ENCODE assay signal across 8 cellular contexts in the genomic region with DNA sequence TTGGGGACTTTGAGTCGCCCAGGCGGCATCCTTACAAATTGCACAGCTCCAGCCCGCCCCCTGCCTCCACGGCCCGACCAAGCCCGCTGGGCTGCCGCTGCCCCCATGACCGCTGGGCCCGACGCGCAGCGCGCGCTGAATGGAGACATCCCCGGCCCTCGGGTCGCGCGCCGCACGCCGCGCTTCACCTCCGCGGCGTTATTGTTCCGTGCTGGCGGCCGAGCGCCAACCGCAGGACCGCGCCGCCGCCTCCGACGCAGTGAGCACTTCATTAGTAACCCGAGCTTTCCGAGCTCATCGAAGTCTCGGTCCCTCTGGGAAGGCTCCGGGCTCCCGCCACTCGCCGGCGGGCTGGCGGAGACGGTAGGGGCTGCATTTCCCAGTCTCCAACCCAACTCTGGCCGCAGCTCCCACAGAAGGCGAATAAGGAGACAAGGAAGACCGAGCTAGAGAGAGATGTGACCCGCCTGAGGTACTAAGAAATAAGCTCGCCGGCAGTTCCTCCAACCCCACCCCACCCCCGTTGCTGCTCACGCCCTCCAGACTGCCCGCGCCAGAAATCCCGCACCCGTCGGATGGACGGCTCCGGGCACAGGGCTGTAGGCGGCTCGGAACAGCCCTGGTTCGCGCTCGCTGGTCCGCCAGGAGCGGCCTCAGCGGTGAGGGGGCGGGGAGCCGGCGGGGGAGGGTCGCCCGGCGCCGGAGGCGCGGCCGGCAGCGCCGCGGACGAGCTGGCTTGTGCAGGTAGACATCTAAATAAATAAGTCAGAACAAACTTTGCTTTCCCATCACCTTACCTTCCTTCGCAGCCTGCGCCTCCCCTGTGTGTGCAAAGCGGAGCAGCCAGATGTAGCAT. TPM values are rescaled to one million over a fixed set of nuclear protein-coding genes. Genes with fewer than 3 reads are reported as not detected.
DNase-seq lines count a peak whose midpoint lies in the region; ATAC-seq lines count a peak whose summit lies in the region.

No MANE protein-coding gene starts in this region.

- peaks cover 17% of the 10 kb centered on the region for H3K4me1 Mint-ChIP-seq in activated naive CD8-positive, alpha-beta T cell treated with anti-CD3 and anti-CD28 coated beads, Interleukin-2, amount 10 ng/mL, durations not matched to agents 7 days and 5 days

- H3K4me3 Mint-ChIP-seq in activated naive CD8-positive, alpha-beta T cell treated with anti-CD3 and anti-CD28 coated beads, Interleukin-2, amount 10 ng/mL, durations not matched to agents 7 days and 5 days: peak overlapping the region; percentile 80

- ATAC-seq in activated naive CD8-positive, alpha-beta T cell treated with anti-CD3 and anti-CD28 coated beads, Interleukin-2, amount 10 ng/mL, durations not matched to agents 7 days and 5 days (ENCODE audit: low read depth): peak; percentile 16
- no peak for ATAC-seq in HG03439 (IDR thresholded peaks at IDR 0.05; ENCODE audit: unreplicated experiment)

- H3K27me3 Mint-ChIP-seq in activated naive CD8-positive, alpha-beta T cell treated with anti-CD3 and anti-CD28 coated beads, Interleukin-2, amount 10 ng/mL, durations not matched to agents 7 days and 5 days: peaks cover 61% of the 10 kb centered on the region

- no peaks in the 10 kb centered on the region for H3K9me3 Mint-ChIP-seq in activated naive CD8-positive, alpha-beta T cell treated with anti-CD3 and anti-CD28 coated beads, Interleukin-2, amount 10 ng/mL, durations not matched to agents 7 days and 5 days

- POLR2A ChIA-PET in activated naive CD8-positive, alpha-beta T cell treated with anti-CD3 and anti-CD28 coated beads, Interleukin-2, amount 10 ng/mL, durations not matched to agents 7 days and 5 days (lab: Charles Lee): no interaction called here

- DNase-seq in NCI-H2081 (lab: John Stamatoyannopoulos, UW) (peak; percentile 53 to 59), NCI-H2081 treated with DMSO at 0.1 percent for 48 hours (lab: John Stamatoyannopoulos, UW) (no peak), NCI-H1092 treated with DMSO at 0.1 percent for 48 hours (lab: John Stamatoyannopoulos, UW) (peak; percentile 53), hepatic stellate cell (ENCODE audit: low spot score) (peak; percentile 4), pons (ENCODE audit: low spot score) (peak; percentile 26), germinal center (ENCODE audit: low spot score) (no peak)
- peak; percentile 34 for DNase-seq in activated naive CD8-positive, alpha-beta T cell treated with anti-CD3 and anti-CD28 coated beads, Interleukin-2, amount 10 ng/mL, durations not matched to agents 7 days and 5 days

- no peak overlapping the region for H3K27ac Mint-ChIP-seq in activated naive CD8-positive, alpha-beta T cell treated with anti-CD3 and anti-CD28 coated beads, Interleukin-2, amount 10 ng/mL, durations not matched to agents 7 days and 5 days

- no peaks in the 10 kb centered on the region for H3K36me3 Mint-ChIP-seq in activated naive CD8-positive, alpha-beta T cell treated with anti-CD3 and anti-CD28 coated beads, Interleukin-2, amount 10 ng/mL, durations not matched to agents 7 days and 5 days

RNA-seq across cellular contexts. Expression of a gene that starts 0.7 kb away (rescaled TPM):
- total RNA-seq in activated naive CD8-positive, alpha-beta T cell treated with anti-CD3 and anti-CD28 coated beads, Interleukin-2, amount 10 ng/mL, durations not matched to agents 7 days and 5 days: not detected

Comparison
In these comparisons a context has a peak if more than half of its experiments do, and no peak if none do; other contexts are left out.
1. DNase-seq: peak in NCI-H2081 (2 of 2), NCI-H1092 treated with DMSO at 0.1 percent for 48 hours (single experiment), activated naive CD8-positive, alpha-beta T cell treated with anti-CD3 and anti-CD28 coated beads, Interleukin-2, amount 10 ng/mL, durations not matched to agents 7 days and 5 days (single experiment), hepatic stellate cell (single experiment) and pons (single experiment); none in NCI-H2081 treated with DMSO at 0.1 percent for 48 hours (single experiment) and germinal center (single experiment).